21 cellular contexts compared by ENCODE assay signal in genomic region chr4:65399131-65399530, GRCh38.
DNase-seq lines count a peak whose midpoint lies in the region; ATAC-seq lines count a peak whose summit lies in the region.
"Had no signal": no experiment of that assay in that cellular context is flagged by ENCODE, and none has a peak within 500 bp of the region (broad histone marks: within the 10 kb centered on the region; RNA-seq: fewer than 3 reads in every experiment).

No MANE protein-coding gene starts in this region.

- DNase-seq in DMS 273 (lab: John Stamatoyannopoulos, UW; ENCODE audit: unreplicated experiment) (peak; percentile 1), DMS 273 treated with DMSO at 0.1 percent for 48 hours (lab: John Stamatoyannopoulos, UW) (no peak), NCI-H1092 (lab: John Stamatoyannopoulos, UW) (peak; percentile 5), adipocyte (ENCODE audit: low read depth) (peak; percentile 5), sciatic nerve (ENCODE audit: low spot score) (no peak), GM19240 (ENCODE audit: insufficient read length, low spot score) (no peak), LoVo (ENCODE audit: low spot score) (no peak)
- DNase-seq: ACHN, DMS53, H9, Karpas-422, NCI-H1436, NCI-H187, NCI-H2081 treated with DMSO at 0.1 percent for 48 hours, NCI-H526, NCI-H82, SHP77 had no signal

- H3K9ac ChIP-seq in adipocyte (ENCODE audit: low read length): no peak overlapping the region

- H3K27me3 ChIP-seq in adipocyte (replicated peaks; ENCODE audit: control insufficient read depth, insufficient read depth, low read length): no peaks in the 10 kb centered on the region

- no peak overlapping the region for H3K4me3 ChIP-seq in adipocyte (ENCODE audit: low read length)
- H3K4me3 ChIP-seq: GM23338 had no signal

- intact Hi-C loops in sciatic nerve (cut with DNase I): no loop called here

- no peaks in the 10 kb centered on the region for H3K4me1 ChIP-seq in adipocyte (ENCODE audit: control insufficient read depth, insufficient read depth, low read length)

- ATAC-seq in sciatic nerve (peak; percentile 30), HG02938 (IDR thresholded peaks at IDR 0.05; ENCODE audit: unreplicated experiment) (no peak)
- ATAC-seq: GM23338, HepG2, Panc1 had no signal

- H3K36me3 ChIP-seq in adipocyte (ENCODE audit: control insufficient read depth, insufficient read depth, low read length, severe bottlenecking): no peaks in the 10 kb centered on the region

- H3K9me3 ChIP-seq in adipocyte (ENCODE audit: control insufficient read depth, low read length): peaks cover 5% of the 10 kb centered on the region

Comparison
In these comparisons a context has a peak if more than half of its experiments do, and no peak if none do; other contexts are left out.
1. DNase-seq: peak in DMS 273 (single experiment), NCI-H1092 (single experiment) and adipocyte (single experiment); none in DMS 273 treated with DMSO at 0.1 percent for 48 hours (single experiment), sciatic nerve (single experiment), GM19240 (single experiment) and LoVo (single experiment).